Comparison of ENCODE assay signal across 28 cellular contexts in genomic region chr18:38487521-38487920, GRCh38.
"Had no signal": no experiment of that assay in that cellular context is flagged by ENCODE, and none has a peak within 500 bp of the region (broad histone marks: within the 10 kb centered on the region; RNA-seq: fewer than 3 reads in every experiment).

No MANE protein-coding gene starts in this region.

- H3K27me3 Mint-ChIP-seq: stimulated activated naive B cell treated with anti-CD40 and anti-IgM and Interleukin-4, amounts not matched to agents 10 μg/mL and 1 μg/mL and 100 μg/mL, for 72 hours; stimulated activated naive CD8-positive, alpha-beta T cell treated with anti-CD3 and anti-CD28 coated beads, Interleukin-15, Interleukin-2, amounts not matched to agents 100 ng/mL and 50 ng/mL, for 24 hours had no signal

- H3K27me3 ChIP-seq: neural progenitor cell, ovary, right lobe of liver, sigmoid colon, stomach, thyroid gland, tibial nerve, upper lobe of left lung, uterus had no signal

- H3K36me3 Mint-ChIP-seq: natural killer cell; neural progenitor cell; stimulated activated effector memory CD8-positive, alpha-beta T cell treated with anti-CD3 and anti-CD28 coated beads, Interleukin-12 subunit alpha, Interleukin-12 subunit beta, amount 100 ng/mL, for 72 hours; stimulated activated naive B cell treated with anti-CD40 and anti-IgM and Interleukin-4, amounts not matched to agents 10 μg/mL and 1 μg/mL and 100 μg/mL, for 72 hours had no signal

- H3K27ac Mint-ChIP-seq: natural killer cell; nephron; neural progenitor cell; progenitor cell of endocrine pancreas; stimulated activated effector memory CD8-positive, alpha-beta T cell treated with anti-CD3 and anti-CD28 coated beads, Interleukin-12 subunit alpha, Interleukin-12 subunit beta, amount 100 ng/mL, for 72 hours; stimulated activated naive B cell treated with anti-CD40 and anti-IgM and Interleukin-4, amounts not matched to agents 10 μg/mL and 1 μg/mL and 100 μg/mL, for 72 hours; stimulated activated naive CD8-positive, alpha-beta T cell treated with anti-CD3 and anti-CD28 coated beads, Interleukin-15, Interleukin-2, amounts not matched to agents 100 ng/mL and 50 ng/mL, for 24 hours had no signal

- H3K4me1 ChIP-seq: neural progenitor cell, parathyroid adenoma, psoas muscle, right lobe of liver, sigmoid colon, stomach, thyroid gland, tibial nerve, upper lobe of left lung, uterus had no signal

- H3K4me1 Mint-ChIP-seq: natural killer cell; neural progenitor cell; stimulated activated effector memory CD8-positive, alpha-beta T cell treated with anti-CD3 and anti-CD28 coated beads, Interleukin-12 subunit alpha, Interleukin-12 subunit beta, amount 100 ng/mL, for 72 hours had no signal

- H3K4me3 Mint-ChIP-seq: natural killer cell; nephron; neural progenitor cell; stimulated activated effector memory CD8-positive, alpha-beta T cell treated with anti-CD3 and anti-CD28 coated beads, Interleukin-12 subunit alpha, Interleukin-12 subunit beta, amount 100 ng/mL, for 72 hours; stimulated activated naive B cell treated with anti-CD40 and anti-IgM and Interleukin-4, amounts not matched to agents 10 μg/mL and 1 μg/mL and 100 μg/mL, for 72 hours; stimulated activated naive CD8-positive, alpha-beta T cell treated with anti-CD3 and anti-CD28 coated beads, Interleukin-15, Interleukin-2, amounts not matched to agents 100 ng/mL and 50 ng/mL, for 24 hours had no signal

- H3K27ac ChIP-seq: neural progenitor cell, ovary, parathyroid adenoma, psoas muscle, right lobe of liver, sigmoid colon, stomach, thoracic aorta, thyroid gland, tibial nerve, upper lobe of left lung, uterus had no signal

- DNase-seq: natural killer cell; occipital lobe; ovary; posterior cingulate gyrus; psoas muscle; right cardiac atrium; right lobe of liver; sigmoid colon; small intestine; stimulated activated CD4-positive, alpha-beta T cell treated with anti-CD3 and anti-CD28 coated beads, Interleukin-15, amount 100 ng/mL, for 24 hours; stimulated activated CD4-positive, alpha-beta T cell treated with anti-CD3 and anti-CD28 coated beads, Interleukin-2, amount 100 ng/mL, for 24 hours; stimulated activated CD4-positive, alpha-beta T cell treated with anti-CD3 and anti-CD28 coated beads, Interleukin-2, amount 100 ng/mL, for 48 hours; stimulated activated CD4-positive, alpha-beta T cell treated with anti-CD3 and anti-CD28 coated beads, Interleukin-4, amount 100 ng/mL, for 24 hours; stimulated activated naive B cell treated with anti-CD40 and anti-IgM and Interleukin-4, amounts not matched to agents 10 μg/mL and 1 μg/mL and 100 μg/mL, for 72 hours; stimulated activated naive CD4-positive, alpha-beta T cell treated with Interleukin-2 at 50 U/mL for 16 hours; stomach; thyroid gland; trophoblast cell; upper lobe of left lung; uterus had no signal

- H3K4me3 ChIP-seq: neural progenitor cell, ovary, psoas muscle, right lobe of liver, sigmoid colon, stomach, thoracic aorta, thyroid gland, tibial nerve, upper lobe of left lung, uterus had no signal

- H3K36me3 ChIP-seq: neural progenitor cell, ovary, right lobe of liver, sigmoid colon, stomach, thoracic aorta, thyroid gland, tibial nerve, upper lobe of left lung, uterus had no signal

- H3K9me3 ChIP-seq: ovary, psoas muscle, right lobe of liver, sigmoid colon, stomach, thoracic aorta, thyroid gland, tibial nerve, upper lobe of left lung, uterus had no signal

- ATAC-seq: natural killer cell; psoas muscle; right cardiac atrium; right lobe of liver; stimulated activated effector memory CD8-positive, alpha-beta T cell treated with anti-CD3 and anti-CD28 coated beads, Interleukin-12 subunit alpha, Interleukin-12 subunit beta, amount 100 ng/mL, for 72 hours; stimulated activated naive B cell treated with anti-CD40 and anti-IgM and Interleukin-4, amounts not matched to agents 10 μg/mL and 1 μg/mL and 100 μg/mL, for 72 hours had no signal

- H3K9me3 Mint-ChIP-seq: nephron, neural progenitor cell had no signal
